ENCODE assay signal across 17 cellular contexts in genomic region chr14:78700236-78700635, GRCh38.
A peak's percentile ranks its signal among the peaks of the same experiment; 100 is the strongest.
DNase-seq lines count a peak whose midpoint lies in the region; ATAC-seq and TF ChIP-seq lines count a peak whose summit lies in the region.
"Had no signal": no experiment of that assay in that cellular context is flagged by ENCODE, and none has a peak within 500 bp of the region (broad histone marks: within the 10 kb centered on the region; RNA-seq: fewer than 3 reads in every experiment).

No MANE protein-coding gene starts in this region.

- ATAC-seq in right lobe of liver: no peak
- ATAC-seq in HG02970 (IDR thresholded peaks at IDR 0.05; ENCODE audit: low FRiP score, unreplicated experiment): no peak
- no peak for ATAC-seq in GM18502 (IDR thresholded peaks at IDR 0.05; ENCODE audit: poor library complexity, unreplicated experiment)
- ATAC-seq: lower lobe of right lung had no signal

- TF ChIP-seq POLR2A in right lobe of liver (IDR thresholded peaks at IDR 0.05): no peak

- H3K9me3 ChIP-seq in A673 (ENCODE audit: low read depth, low read length, poor library complexity, severe bottlenecking): no peaks in the 10 kb centered on the region
- no peaks in the 10 kb centered on the region for H3K9me3 ChIP-seq in right lobe of liver
- H3K9me3 ChIP-seq: lower lobe of right lung, SK-N-SH had no signal

- DNase-seq in A673 (ENCODE audit: low spot score) (peak; percentile 4), AG20443 (ENCODE audit: low spot score) (peak; percentile 11), KBM-7 (peak; percentile 7), right lobe of liver (no peak), HK-2 (ENCODE audit: unreplicated experiment) (no peak)
- DNase-seq: activated T-cell treated with anti-CD3 and anti-CD28 coated beads, Interleukin-2, amount 50 U/mL, for 48 hours; central memory CD4-positive, alpha-beta T cell; KG1; lower lobe of right lung; NCI-H2081 treated with DMSO at 0.1 percent for 48 hours; SK-N-SH had no signal

- H3K4me3 ChIP-seq in A673 (ENCODE audit: low read depth, low read length, poor library complexity, severe bottlenecking) (no peak overlapping the region), right lobe of liver (no peak overlapping the region)
- H3K4me3 ChIP-seq: lower lobe of right lung, skin epidermis had no signal

- in situ Hi-C loops in KBM-7 (cut with MboI; ENCODE audit: low pct_unique_long_range_greater_than_20kb, low sequenced_read_pairs): no loop called here

- CTCF ChIA-PET in A673 (lab: Charles Lee): interaction anchor here (0.8 kb wide), 1 partner anchor 134 kb away, joined by 5 read pairs; no protein-coding TSS in a partner anchor

- H3K27ac ChIP-seq in A673 (ENCODE audit: low read depth, low read length, poor library complexity, severe bottlenecking) (no peak overlapping the region), VCaP (no peak overlapping the region), right lobe of liver (no peak overlapping the region)
- H3K27ac ChIP-seq: HL-60, lower lobe of right lung, parathyroid adenoma, skin epidermis had no signal

- H3K4me1 ChIP-seq in A673 (ENCODE audit: insufficient read depth, low read length, poor library complexity, severe bottlenecking) (no peaks in the 10 kb centered on the region), right lobe of liver (no peaks in the 10 kb centered on the region)
- H3K4me1 ChIP-seq: lower lobe of right lung, parathyroid adenoma had no signal

- POLR2A ChIA-PET in A673 (lab: Charles Lee; ENCODE audit: low non-redundant PET): no interaction called here

- 18% methylated on average over 2 of the region's 2 CpGs for WGBS in right lobe of liver (ENCODE audit: insufficient coverage, low coverage, low lambda C conversion rate, missing lambda C conversion rate)

- no peaks in the 10 kb centered on the region for H3K36me3 ChIP-seq in A673 (ENCODE audit: insufficient read depth, low read length, poor library complexity, severe bottlenecking)
- H3K36me3 ChIP-seq in right lobe of liver: no peaks in the 10 kb centered on the region
- H3K36me3 ChIP-seq: lower lobe of right lung had no signal

- 0 out of 2 replicates have a peak, but pooled peaks have one; percentile 17 for TF ChIP-seq CTCF in A673 (conservative IDR thresholded peaks at IDR 0.05; ENCODE audit: low read depth, low read length)
- peak; percentile 65 for TF ChIP-seq CTCF in VCaP (conservative IDR thresholded peaks at IDR 0.05)
- TF ChIP-seq CTCF in right lobe of liver (IDR thresholded peaks at IDR 0.05): no peak

- BruUV-seq in A673 (replicated peaks; lab: Mats Ljungman, UMichigan): no TSS peak

- intact Hi-C loops in A673 (cut with micrococcal nuclease; ENCODE audit: unreplicated experiment) (no loop called here), right lobe of liver (cut with DNase I) (no loop called here)

- no peaks in the 10 kb centered on the region for H3K27me3 ChIP-seq in A673 (replicated peaks; ENCODE audit: insufficient read depth, low read depth, low read length, poor library complexity)
- H3K27me3 ChIP-seq in right lobe of liver: no peaks in the 10 kb centered on the region

Comparison
In these comparisons a context has a peak if more than half of its experiments do, and no peak if none do; other contexts are left out.
1. DNase-seq: peak in A673 (single experiment), AG20443 (single experiment) and KBM-7 (single experiment); none in right lobe of liver (0 of 3) and HK-2 (single experiment).
2. CTCF ChIP-seq: peak in A673 (single experiment) and VCaP (single experiment); none in right lobe of liver (0 of 4).